10 cellular contexts compared by ENCODE assay signal in the genomic region with DNA sequence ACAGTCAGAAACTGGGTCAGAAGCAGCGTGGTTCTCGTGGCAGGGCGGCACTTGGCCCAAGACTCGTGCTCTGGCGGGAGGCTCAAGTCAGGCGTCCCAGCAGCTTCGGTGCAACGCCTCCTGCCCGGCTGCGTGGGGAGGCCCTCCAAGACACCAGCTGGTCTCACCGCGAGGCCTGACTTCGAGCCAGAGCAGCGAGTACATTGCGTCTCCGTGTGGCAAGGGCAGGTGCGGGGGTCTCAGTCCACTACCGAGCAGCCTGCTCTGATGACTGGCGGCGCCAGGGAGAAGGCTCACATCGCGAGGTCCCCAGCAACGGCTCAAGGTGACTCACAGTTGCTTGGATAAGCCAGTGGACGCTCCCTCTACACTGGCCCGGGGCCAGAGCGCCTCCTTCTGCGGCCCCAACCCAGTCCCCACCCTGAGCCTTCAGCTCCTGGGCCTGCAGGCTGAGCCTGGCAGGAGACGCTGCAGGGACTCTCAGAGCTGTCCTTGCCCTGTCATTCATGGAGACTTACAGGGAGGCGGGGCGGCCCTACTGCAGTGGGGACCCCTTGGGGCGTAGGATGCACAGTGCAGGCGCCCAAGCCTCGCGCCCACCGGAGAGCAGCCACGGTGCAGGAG. TPM values are rescaled to one million over a fixed set of nuclear protein-coding genes. Genes with fewer than 3 reads are reported as not detected.
DNase-seq lines count a peak whose midpoint lies in the region; ATAC-seq and TF ChIP-seq lines count a peak whose summit lies in the region.
"Had no signal": no experiment of that assay in that cellular context is flagged by ENCODE, and none has a peak within 500 bp of the region (broad histone marks: within the 10 kb centered on the region; RNA-seq: fewer than 3 reads in every experiment).

No MANE protein-coding gene starts in this region.

- ATAC-seq in GM18520 (IDR thresholded peaks at IDR 0.05; ENCODE audit: unreplicated experiment) = no peak

- H3K36me3 ChIP-seq in suprapubic skin = peaks cover 32% of the 10 kb centered on the region

- peaks cover 23% of the 10 kb centered on the region for H3K4me1 ChIP-seq in suprapubic skin

- H3K4me3 ChIP-seq in suprapubic skin = no peak overlapping the region

- no peak for TF ChIP-seq POLR2A in suprapubic skin (IDR thresholded peaks at IDR 0.05)

- peaks cover 0 to 6% (median 0%) of the 10 kb centered on the region in 7 donors for H3K9me3 Mint-ChIP-seq in CD14-positive monocyte

- H3K27ac ChIP-seq in suprapubic skin = peak overlapping the region; percentile 12

- no peak overlapping the region for H3K27ac Mint-ChIP-seq in CD14-positive monocyte

- H3K9me3 ChIP-seq in suprapubic skin = no peaks in the 10 kb centered on the region

- DNase-seq in NCI-H2227 (lab: John Stamatoyannopoulos, UW; ENCODE audit: unreplicated experiment) = peak; percentile 43
- DNase-seq in NCI-H2227 treated with DMSO at 0.1 percent for 48 hours (lab: John Stamatoyannopoulos, UW) = no peak
- peak in 34 of 58 donors; percentile 10 to 70 (median 44) for DNase-seq in anterior cingulate cortex (lab: John Stamatoyannopoulos, UW)
- peak; percentile 67 for DNase-seq in iPS-NIHi7 (ENCODE audit: extremely low spot score)
- no peak for DNase-seq in suprapubic skin (ENCODE audit: low spot score in 2 of 2)
- no peak for DNase-seq in stimulated activated naive CD4-positive, alpha-beta T cell treated with Interleukin-2 at 50 U/mL for 16 hours (lab: John Stamatoyannopoulos, UW)
- no peak for DNase-seq in CD14-positive monocyte (ENCODE audit: low spot score)
- DNase-seq: activated T-cell treated with anti-CD3 and anti-CD28 coated beads, Interleukin-2, amount 50 U/mL, for 1 hour; SIG-M5 had no signal

- TF ChIP-seq EP300 in suprapubic skin (IDR thresholded peaks at IDR 0.05) = no peak

- no peaks in the 10 kb centered on the region for H3K4me1 Mint-ChIP-seq in CD14-positive monocyte

- H3K27me3 ChIP-seq in suprapubic skin = no peaks in the 10 kb centered on the region

- 68% methylated on average over 16 of the region's 36 CpGs for WGBS in suprapubic skin

- no peak overlapping the region for H3K4me3 Mint-ChIP-seq in CD14-positive monocyte

- H3K27me3 Mint-ChIP-seq in CD14-positive monocyte (ENCODE audit: low read depth in 3 of 3) = peaks cover 0 to 2% (median 0%) of the 10 kb centered on the region in 3 donors

- intact Hi-C loops in CD14-positive monocyte (cut with micrococcal nuclease) = no loop called here

- TF ChIP-seq CTCF in suprapubic skin (IDR thresholded peaks at IDR 0.05) (no peak), CD14-positive monocyte (IDR thresholded peaks at IDR 0.05) (no peak)

- H3K36me3 Mint-ChIP-seq in CD14-positive monocyte = peaks cover 31 to 58% of the 10 kb centered on the region in 2 donors

RNA-seq across cellular contexts. Expression of a gene that starts 41.9 kb away (rescaled TPM):
- total RNA-seq in suprapubic skin = 10 to 100 TPM in 2 of 4 donors, 1 to 10 TPM in 2; 8.2 to 12.3 (median 10.5) TPM
- polyA plus RNA-seq in CD14-positive monocyte = 1 to 10 TPM in 1 of 2 donors, under 1 TPM in 1; 0.94 to 1.1 TPM

RNA-seq across cellular contexts. Expression of a gene that starts 42.5 kb away (rescaled TPM):
- total RNA-seq in suprapubic skin = 10 to 100 TPM; 26.7 to 34.4 (median 29.0) TPM
- polyA plus RNA-seq in CD14-positive monocyte = 1 to 10 TPM; 1.2 to 2.0 TPM

Comparison
In these comparisons a context has a peak if more than half of its experiments do, and no peak if none do; other contexts are left out.
1. DNase-seq: peak in NCI-H2227 (single experiment), anterior cingulate cortex (34 of 58) and iPS-NIHi7 (single experiment); none in NCI-H2227 treated with DMSO at 0.1 percent for 48 hours (single experiment), suprapubic skin (0 of 2), stimulated activated naive CD4-positive, alpha-beta T cell treated with Interleukin-2 at 50 U/mL for 16 hours (single experiment) and CD14-positive monocyte (single experiment).